ENCODE assay signal across 7 cellular contexts in the genomic region with DNA sequence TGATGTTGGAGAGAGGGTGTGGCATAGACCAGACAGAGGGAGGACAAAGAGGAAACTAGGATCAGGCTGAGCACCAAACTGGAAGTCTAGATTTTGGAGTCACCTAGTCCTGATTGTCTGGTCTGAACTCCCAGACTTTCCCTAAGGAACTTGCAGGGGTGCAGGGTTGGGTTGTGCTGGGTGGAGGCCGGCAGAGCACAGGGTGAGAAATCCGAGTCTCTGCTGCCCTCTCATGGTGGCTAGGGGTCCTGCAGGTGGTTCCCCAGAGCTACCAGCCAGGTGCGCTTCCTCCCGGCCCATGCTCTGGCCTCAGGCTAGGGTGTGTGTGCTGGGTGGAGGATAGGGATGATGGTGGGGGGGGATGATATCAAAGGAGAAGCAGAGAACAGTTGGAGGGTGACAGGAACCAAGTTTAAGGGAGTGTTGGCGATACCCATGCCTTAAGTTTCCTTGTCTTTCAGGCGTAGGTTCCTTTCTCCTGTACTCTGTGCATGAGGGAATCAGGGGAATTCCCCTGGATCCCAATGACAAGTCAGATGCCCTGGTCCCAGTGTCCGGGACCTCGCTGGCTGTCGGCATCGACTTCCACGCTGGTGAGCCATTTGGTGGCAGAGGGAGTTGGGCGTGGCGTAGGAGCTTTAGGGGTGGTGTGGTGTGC. TPM values are rescaled to one million over a fixed set of nuclear protein-coding genes. Genes with fewer than 3 reads are reported as not detected.
A peak's percentile ranks its signal among the peaks of the same experiment; 100 is the strongest.
DNase-seq lines count a peak whose midpoint lies in the region; ATAC-seq, FAIRE-seq and TF ChIP-seq lines count a peak whose summit lies in the region.

No MANE protein-coding gene starts in this region.

- H3K36me3 ChIP-seq in right atrium auricular region: peaks cover 88% of the 10 kb centered on the region
- peaks cover 9 to 10% of the 10 kb centered on the region in 2 donors for H3K36me3 ChIP-seq in small intestine (ENCODE audit: control insufficient read depth in 2 of 2, insufficient read depth in 2 of 2, low read length in 2 of 2)

- H3K4me1 Mint-ChIP-seq in activated naive CD8-positive, alpha-beta T cell treated with anti-CD3 and anti-CD28 coated beads, Interleukin-2, amount 50 U/mL, for 24 hours: no peaks in the 10 kb centered on the region

- peak; percentile 97 for TF ChIP-seq CTCF in GM12875 (IDR thresholded peaks at IDR 0.05; ENCODE audit: borderline replicate concordance, insufficient read depth, low read depth, low read length)
- peak; percentile 77 to 90 for TF ChIP-seq CTCF in right atrium auricular region (IDR thresholded peaks at IDR 0.05)

- no peaks in the 10 kb centered on the region for H3K27me3 ChIP-seq in right atrium auricular region
- no peaks in the 10 kb centered on the region for H3K27me3 ChIP-seq in small intestine (ENCODE audit: control insufficient read depth in 2 of 2, insufficient read depth in 2 of 2, low read length in 2 of 2)

- no peak for FAIRE-seq in small intestine (lab: Jason Lieb, UNC)

- ATAC-seq in HG02588 (IDR thresholded peaks at IDR 0.05; ENCODE audit: unreplicated experiment): peak; percentile 90
- ATAC-seq in activated naive CD8-positive, alpha-beta T cell treated with anti-CD3 and anti-CD28 coated beads, Interleukin-2, amount 50 U/mL, for 24 hours: peak; percentile 86

- H3K4me1 ChIP-seq in right atrium auricular region (no peaks in the 10 kb centered on the region), small intestine (ENCODE audit: control insufficient read depth in 2 of 2, insufficient read depth in 1 of 2, low read depth in 1 of 2, low read length in 1 of 2) (no peaks in the 10 kb centered on the region)

- H3K27ac ChIP-seq in right atrium auricular region (no peak overlapping the region), small intestine (ENCODE audit: low read depth in 1 of 2, low read length in 1 of 2) (no peak overlapping the region)

- H3K9me3 Mint-ChIP-seq in activated naive CD8-positive, alpha-beta T cell treated with anti-CD3 and anti-CD28 coated beads, Interleukin-2, amount 50 U/mL, for 24 hours: no peaks in the 10 kb centered on the region

- WGBS in small intestine, 3 donors: 51 to 61% (median 57%) methylated on average over 13 of the region's 13 CpGs

- H3K4me3 Mint-ChIP-seq in activated naive CD8-positive, alpha-beta T cell treated with anti-CD3 and anti-CD28 coated beads, Interleukin-2, amount 50 U/mL, for 24 hours: no peak overlapping the region

- H3K36me3 Mint-ChIP-seq in activated naive CD8-positive, alpha-beta T cell treated with anti-CD3 and anti-CD28 coated beads, Interleukin-2, amount 50 U/mL, for 24 hours (ENCODE audit: low read depth): no peaks in the 10 kb centered on the region

- no peaks in the 10 kb centered on the region for H3K9me3 ChIP-seq in right atrium auricular region
- no peaks in the 10 kb centered on the region for H3K9me3 ChIP-seq in small intestine (ENCODE audit: control insufficient read depth, low read depth)

- H3K27me3 Mint-ChIP-seq in activated naive CD8-positive, alpha-beta T cell treated with anti-CD3 and anti-CD28 coated beads, Interleukin-2, amount 50 U/mL, for 24 hours: no peaks in the 10 kb centered on the region

- H3K4me3 ChIP-seq in GM12875 (ENCODE audit: low read depth, low read length) (no peak overlapping the region), right atrium auricular region (no peak overlapping the region), small intestine (ENCODE audit: low read depth in 1 of 2, low read length in 2 of 2) (no peak overlapping the region)

- H3K27ac Mint-ChIP-seq in activated naive CD8-positive, alpha-beta T cell treated with anti-CD3 and anti-CD28 coated beads, Interleukin-2, amount 50 U/mL, for 24 hours: no peak overlapping the region

- DNase-seq in NCI-H1092 (lab: John Stamatoyannopoulos, UW) (peak; percentile 10), T follicular helper cell (ENCODE audit: low read depth) (peak; percentile 66), right atrium auricular region (ENCODE audit: low spot score) (peak; percentile 72), small intestine (peak; percentile 77)
- DNase-seq in activated naive CD8-positive, alpha-beta T cell treated with anti-CD3 and anti-CD28 coated beads, Interleukin-2, amount 50 U/mL, for 24 hours: peak; percentile 87

RNA-seq across cellular contexts. Expression of a gene that starts 33.5 kb away (rescaled TPM):
- 1 to 10 TPM in 1 of 2 donors, under 1 TPM in 1; 0.28 to 1.1 TPM for total RNA-seq in right atrium auricular region
- polyA plus RNA-seq in small intestine: under 1 TPM in 1 of 3 donors, not detected in 2; 0.10 TPM

RNA-seq across cellular contexts. Expression of a gene that starts 35.6 kb away (rescaled TPM):
- total RNA-seq in right atrium auricular region: not detected
- polyA plus RNA-seq in small intestine: under 1 TPM in 1 of 3 donors, not detected in 2; 0.15 TPM

RNA-seq across cellular contexts. Expression of a gene that starts 46.5 kb away (rescaled TPM):
- 10 to 100 TPM; 16.6 to 33.0 TPM for total RNA-seq in right atrium auricular region
- polyA plus RNA-seq in small intestine: 100 to 1,000 TPM in 1 of 3 donors, 10 to 100 TPM in 2; 22.8 to 150 (median 35.1) TPM

RNA-seq across cellular contexts. Expression of a gene that starts 54.8 kb away (rescaled TPM):
- 100 to 1,000 TPM in 1 of 2 donors, 10 to 100 TPM in 1; 89.4 to 211 TPM for total RNA-seq in right atrium auricular region
- 10 to 100 TPM; 24.3 to 47.5 (median 35.8) TPM for polyA plus RNA-seq in small intestine

Comparison
In these comparisons a context has a peak if more than half of its experiments do, and no peak if none do; other contexts are left out.
1. DNase-seq: peak in every context shown above with its lines; median percentile 87 in activated naive CD8-positive, alpha-beta T cell treated with anti-CD3 and anti-CD28 coated beads, Interleukin-2, amount 50 U/mL, for 24 hours; 77 in small intestine; 72 in right atrium auricular region; 66 in T follicular helper cell; 10 in NCI-H1092.